8 cellular contexts compared by ENCODE assay signal in genomic region chr7:16754869-16755317, GRCh38. TPM values are rescaled to one million over a fixed set of nuclear protein-coding genes. Genes with fewer than 3 reads are reported as not detected.
A peak's percentile ranks its signal among the peaks of the same experiment; 100 is the strongest.
DNase-seq lines count a peak whose midpoint lies in the region; ATAC-seq and TF ChIP-seq lines count a peak whose summit lies in the region.

No MANE protein-coding gene starts in this region.

- H3K4me3 ChIP-seq in coronary artery = peak overlapping the region; percentile 78
- H3K4me3 ChIP-seq in neural cell (ENCODE audit: low read length) = peak overlapping the region; percentile 84

- peaks cover 29% of the 10 kb centered on the region for H3K4me1 Mint-ChIP-seq in Calu3 (ENCODE audit: low read depth, unreplicated experiment)

- H3K9me2 ChIP-seq in neural cell (ENCODE audit: insufficient read depth, low read length) = no peaks in the 10 kb centered on the region

- peaks cover 26% of the 10 kb centered on the region for H3K36me3 Mint-ChIP-seq in Calu3 (ENCODE audit: insufficient read depth, unreplicated experiment)

- CTCF ChIA-PET in Calu3 (lab: Charles Lee) = interaction anchor here (0.6 to 1.9 kb wide), 3 partner anchors 32 to 1693 kb away, joined by 3 to 6 read pairs (median 3); no protein-coding TSS in a partner anchor

- no peaks in the 10 kb centered on the region for H4K20me1 ChIP-seq in neural cell (ENCODE audit: insufficient read depth)

- H3F3A ChIP-seq in neural cell (ENCODE audit: insufficient read depth, low read length, poor library complexity, severe bottlenecking) = no peaks in the 10 kb centered on the region

- no peak for TF ChIP-seq RAD21 in neural cell (conservative IDR thresholded peaks at IDR 0.05)

- H3K4me2 ChIP-seq in neural cell (ENCODE audit: low read length) = peak overlapping the region; percentile 98

- no peaks in the 10 kb centered on the region for H3K9me3 Mint-ChIP-seq in Calu3 (ENCODE audit: low read depth, unreplicated experiment)

- no peak for TF ChIP-seq EP300 in neural cell (conservative IDR thresholded peaks at IDR 0.05; ENCODE audit: poor library complexity, severe bottlenecking)

- DNase-seq in Calu3 (no peak), NCI-H524 (lab: John Stamatoyannopoulos, UW) (peak; percentile 5 to 61), coronary artery (ENCODE audit: low spot score) (no peak), GM19240 (ENCODE audit: insufficient read length, low spot score) (no peak)

- no peak overlapping the region for H3K27ac ChIP-seq in coronary artery
- peak overlapping the region; percentile 90 for H3K27ac ChIP-seq in neural cell (ENCODE audit: low read length)

- H3K79me2 ChIP-seq in neural cell (replicated peaks; ENCODE audit: insufficient read depth, low read length) = peaks cover 53% of the 10 kb centered on the region

- no peak for ATAC-seq in GM18861 (IDR thresholded peaks at IDR 0.05; ENCODE audit: unreplicated experiment)
- no peak for ATAC-seq in HG02981 (IDR thresholded peaks at IDR 0.05; ENCODE audit: unreplicated experiment)
- ATAC-seq in GM18517 (IDR thresholded peaks at IDR 0.05; ENCODE audit: unreplicated experiment) = no peak

- H3K9ac ChIP-seq in neural cell (ENCODE audit: low read length) = peak overlapping the region; percentile 92

- no peaks in the 10 kb centered on the region for H3K27me3 ChIP-seq in neural cell (ENCODE audit: insufficient read depth, low read depth, low read length)

- H3K27me3 Mint-ChIP-seq in Calu3 (ENCODE audit: unreplicated experiment) = no peaks in the 10 kb centered on the region

- peak overlapping the region; percentile 75 for H2AFZ ChIP-seq in neural cell (ENCODE audit: low read depth, low read length)

- TSS peak; percentile 49 for BruUV-seq in Calu3 (replicated peaks; lab: Mats Ljungman, UMichigan)

- peak overlapping the region; percentile 90 for H3K4me3 Mint-ChIP-seq in Calu3 (ENCODE audit: low read depth, unreplicated experiment)

- peak overlapping the region; percentile 82 for H3K27ac Mint-ChIP-seq in Calu3 (ENCODE audit: unreplicated experiment)

- TF ChIP-seq CTCF in Calu3 (IDR thresholded peaks at IDR 0.05; ENCODE audit: unreplicated experiment) (no peak), coronary artery (IDR thresholded peaks at IDR 0.05) (no peak), neural cell (IDR thresholded peaks at IDR 0.05; ENCODE audit: poor library complexity, severe bottlenecking) (no peak)

- intact Hi-C loops in Calu3 (cut with micrococcal nuclease; ENCODE audit: unreplicated experiment) = loop anchor here (2.0 kb wide), 1 partner anchor 36 kb away; no protein-coding TSS in a partner anchor

- no peaks in the 10 kb centered on the region for H3K36me3 ChIP-seq in neural cell (ENCODE audit: insufficient read depth, low read length)

- H3K9me3 ChIP-seq in neural cell (ENCODE audit: low read length) = no peaks in the 10 kb centered on the region

TF ChIP-seq in neural cell, 6 proteins besides CTCF, POLR2A, EP300 and RAD21:
- TF ChIP-seq MXI1 (conservative IDR thresholded peaks at IDR 0.05; ENCODE audit: poor library complexity, severe bottlenecking) (no peak), TAF1 (IDR thresholded peaks at IDR 0.05; ENCODE audit: low read depth) (no peak), POLR2AphosphoS5 (IDR thresholded peaks at IDR 0.05) (no peak), SMC3 (conservative IDR thresholded peaks at IDR 0.05; ENCODE audit: poor library complexity) (no peak), EZH2 (IDR thresholded peaks at IDR 0.05; ENCODE audit: borderline replicate concordance, insufficient read depth, low read length, poor library complexity, severe bottlenecking) (no peak), REST (IDR thresholded peaks at IDR 0.05; ENCODE audit: borderline replicate concordance) (no peak)

RNA-seq across cellular contexts. Expression of gene TSPAN13, which starts 1.3 kb away (rescaled TPM):
- 148 and 155 TPM in 2 replicates for total RNA-seq in Calu3 (2022)
- 281 and 315 TPM in 2 replicates for polyA plus RNA-seq in neural cell
- polyA minus RNA-seq in neural cell = 173 and 201 TPM in 2 replicates

RNA-seq across cellular contexts. Expression of gene AGR2, which starts 49.9 kb away (rescaled TPM):
- total RNA-seq in Calu3 (2022) = 378 and 444 TPM in 2 replicates
- not detected in 2 replicates for polyA plus RNA-seq in neural cell
- polyA minus RNA-seq in neural cell = not detected in 2 replicates

Comparison
In these comparisons a context has a peak if more than half of its experiments do, and no peak if none do; other contexts are left out.
1. DNase-seq: peak in NCI-H524 (2 of 2); none in Calu3 (single experiment), coronary artery (single experiment) and GM19240 (single experiment).